Comparison of ENCODE assay signal across 18 cellular contexts in the genomic region with DNA sequence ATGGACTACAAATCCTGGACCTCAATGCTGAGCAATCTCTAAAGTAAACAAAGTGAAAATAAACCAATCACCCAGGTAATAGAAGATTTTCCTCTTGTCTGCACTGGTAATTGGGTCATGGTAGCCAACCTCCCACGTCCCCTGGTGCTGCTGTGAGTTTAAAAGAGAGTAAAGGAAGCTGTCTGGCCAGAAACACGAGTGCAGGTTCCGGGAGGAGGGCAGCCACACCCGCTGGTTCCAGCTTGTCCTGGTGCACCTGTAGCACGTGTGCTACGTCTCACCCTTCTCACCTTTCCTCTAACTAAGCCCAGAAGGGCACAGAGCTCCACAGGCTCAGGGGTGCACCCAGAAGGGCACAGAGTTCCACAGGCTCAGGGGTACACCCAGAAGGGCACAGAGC. TPM values are rescaled to one million over a fixed set of nuclear protein-coding genes. Genes with fewer than 3 reads are reported as not detected.
A peak's percentile ranks its signal among the peaks of the same experiment; 100 is the strongest.
DNase-seq lines count a peak whose midpoint lies in the region; ATAC-seq, FAIRE-seq and TF ChIP-seq lines count a peak whose summit lies in the region.
"Had no signal": no experiment of that assay in that cellular context is flagged by ENCODE, and none has a peak within 500 bp of the region (broad histone marks: within the 10 kb centered on the region; RNA-seq: fewer than 3 reads in every experiment).

No MANE protein-coding gene starts in this region.

- no peaks in the 10 kb centered on the region for H3K36me3 ChIP-seq in small intestine (ENCODE audit: control insufficient read depth in 2 of 2, insufficient read depth in 2 of 2, low read length in 2 of 2)
- H3K36me3 ChIP-seq: upper lobe of left lung had no signal

- POLR2A ChIA-PET in T-cell (lab: Charles Lee) = interaction anchor here in 1 of 2 donors (0.6 kb wide), 1 partner anchor 857 kb away, joined by 3 read pairs; the partner anchor contains the start of gene TULP3

- peak overlapping the region in 1 of 2 donors; percentile 7 for H3K27ac ChIP-seq in small intestine (ENCODE audit: low read depth in 1 of 2, low read length in 1 of 2)

- 16 to 40% (median 35%) methylated on average over 6 of the region's 6 CpGs for WGBS in small intestine, 3 donors

- ATAC-seq in T-cell (replicated peaks in 1 of 4) (no peak), HG02763 (IDR thresholded peaks at IDR 0.05; ENCODE audit: unreplicated experiment) (no peak)
- ATAC-seq in effector memory CD8-positive, alpha-beta T cell (replicated peaks) = peak; percentile 45
- ATAC-seq: stimulated activated naive B cell treated with anti-CD40 and anti-IgM and Interleukin-4, amounts not matched to agents 10 μg/mL and 1 μg/mL and 100 μg/mL, for 72 hours had no signal

- no peaks in the 10 kb centered on the region for H3K27me3 ChIP-seq in small intestine (ENCODE audit: control insufficient read depth in 2 of 2, insufficient read depth in 2 of 2, low read length in 2 of 2)
- H3K27me3 ChIP-seq: upper lobe of left lung had no signal

- H3K9me3 ChIP-seq in small intestine (ENCODE audit: control insufficient read depth, low read depth) = no peaks in the 10 kb centered on the region
- H3K9me3 ChIP-seq: upper lobe of left lung had no signal

- FAIRE-seq in small intestine (lab: Jason Lieb, UNC) = no peak
- FAIRE-seq: astrocyte, endothelial cell of umbilical vein, GM18507 had no signal

- intact Hi-C loops in activated T-helper 2 cell treated with anti-CD3 and anti-CD28 coated beads, Interferon-gamma antibody, Interleukin-2, Interleukin-4, amounts not matched to agents 10 μg/mL and 5 μg/mL and 100 μg/mL, durations not matched to agents 14 hours and 24 hours and 36 hours (cut with micrococcal nuclease) = no loop called here

- no peak for TF ChIP-seq CTCF in endothelial cell (IDR thresholded peaks at IDR 0.05; ENCODE audit: unreplicated experiment)

- peak overlapping the region; percentile 75 to 77 for H3K27ac Mint-ChIP-seq in T-cell
- H3K27ac Mint-ChIP-seq in effector memory CD8-positive, alpha-beta T cell = peak overlapping the region; percentile 71 to 90
- H3K27ac Mint-ChIP-seq in activated T-helper 2 cell treated with anti-CD3 and anti-CD28 coated beads, Interferon-gamma antibody, Interleukin-2, Interleukin-4, amounts not matched to agents 10 μg/mL and 5 μg/mL and 100 μg/mL, durations not matched to agents 14 hours and 24 hours and 36 hours = no peak overlapping the region
- H3K27ac Mint-ChIP-seq in endothelial cell (ENCODE audit: unreplicated experiment) = no peak overlapping the region
- H3K27ac Mint-ChIP-seq: stimulated activated naive B cell treated with anti-CD40 and anti-IgM and Interleukin-4, amounts not matched to agents 10 μg/mL and 1 μg/mL and 100 μg/mL, for 72 hours had no signal

- CTCF ChIA-PET in T-cell (lab: Charles Lee) = no interaction called here

- H3K4me1 ChIP-seq in small intestine (ENCODE audit: control insufficient read depth in 2 of 2, insufficient read depth in 1 of 2, low read depth in 1 of 2, low read length in 1 of 2) = no peaks in the 10 kb centered on the region

- H3K4me3 ChIP-seq in small intestine (ENCODE audit: low read depth in 1 of 2, low read length in 2 of 2) = no peak overlapping the region
- H3K4me3 ChIP-seq: upper lobe of left lung had no signal

- peak; percentile 34 for DNase-seq in activated T-cell treated with anti-CD3 and anti-CD28 coated beads, Interleukin-2, amount 50 U/mL, for 1 hour
- DNase-seq in activated T-cell treated with anti-CD3 and anti-CD28 coated beads for 4 hours = no peak
- DNase-seq in T-cell = peak in 7 of 34 experiments; percentile 7 to 34 (median 22)
- peak in 2 of 3 experiments; percentile 39 to 50 for DNase-seq in effector memory CD8-positive, alpha-beta T cell
- DNase-seq in small intestine = peak; percentile 43
- DNase-seq in activated T-helper 2 cell treated with anti-CD3 and anti-CD28 coated beads, Interferon-gamma antibody, Interleukin-2, Interleukin-4, amounts not matched to agents 10 μg/mL and 5 μg/mL and 100 μg/mL, durations not matched to agents 14 hours and 24 hours and 36 hours (ENCODE audit: low spot score) = no peak
- no peak for DNase-seq in endothelial cell (ENCODE audit: low spot score)
- DNase-seq: ACHN; foreskin melanocyte; GOT3; NCI-H1694; stimulated activated naive B cell treated with anti-CD40 and anti-IgM and Interleukin-4, amounts not matched to agents 10 μg/mL and 1 μg/mL and 100 μg/mL, for 72 hours had no signal

- H3K36me3 Mint-ChIP-seq in T-cell (peaks cover 48% of the 10 kb centered on the region), endothelial cell (ENCODE audit: low read depth, unreplicated experiment) (no peaks in the 10 kb centered on the region)
- H3K36me3 Mint-ChIP-seq in effector memory CD8-positive, alpha-beta T cell (ENCODE audit: insufficient read depth) = peaks cover 44% of the 10 kb centered on the region
- H3K36me3 Mint-ChIP-seq in activated T-helper 2 cell treated with anti-CD3 and anti-CD28 coated beads, Interferon-gamma antibody, Interleukin-2, Interleukin-4, amounts not matched to agents 10 μg/mL and 5 μg/mL and 100 μg/mL, durations not matched to agents 14 hours and 24 hours and 36 hours (ENCODE audit: low read depth) = peaks cover 64% of the 10 kb centered on the region

- H3K27me3 Mint-ChIP-seq in T-cell (no peaks in the 10 kb centered on the region), endothelial cell (ENCODE audit: unreplicated experiment) (peaks cover 6% of the 10 kb centered on the region)
- no peaks in the 10 kb centered on the region for H3K27me3 Mint-ChIP-seq in effector memory CD8-positive, alpha-beta T cell
- no peaks in the 10 kb centered on the region for H3K27me3 Mint-ChIP-seq in activated T-helper 2 cell treated with anti-CD3 and anti-CD28 coated beads, Interferon-gamma antibody, Interleukin-2, Interleukin-4, amounts not matched to agents 10 μg/mL and 5 μg/mL and 100 μg/mL, durations not matched to agents 14 hours and 24 hours and 36 hours (ENCODE audit: low read depth)
- H3K27me3 Mint-ChIP-seq: stimulated activated naive B cell treated with anti-CD40 and anti-IgM and Interleukin-4, amounts not matched to agents 10 μg/mL and 1 μg/mL and 100 μg/mL, for 72 hours had no signal

- H3K4me1 Mint-ChIP-seq in T-cell = peaks cover 52 to 85% (median 77%) of the 10 kb centered on the region in 3 donors
- peaks cover 64 to 72% of the 10 kb centered on the region in 2 donors for H3K4me1 Mint-ChIP-seq in effector memory CD8-positive, alpha-beta T cell (ENCODE audit: low read depth in 2 of 2)
- H3K4me1 Mint-ChIP-seq in activated T-helper 2 cell treated with anti-CD3 and anti-CD28 coated beads, Interferon-gamma antibody, Interleukin-2, Interleukin-4, amounts not matched to agents 10 μg/mL and 5 μg/mL and 100 μg/mL, durations not matched to agents 14 hours and 24 hours and 36 hours (ENCODE audit: low read depth) = peaks cover 52% of the 10 kb centered on the region
- peaks cover 11% of the 10 kb centered on the region for H3K4me1 Mint-ChIP-seq in endothelial cell (ENCODE audit: unreplicated experiment)

- no peaks in the 10 kb centered on the region for H3K9me3 Mint-ChIP-seq in T-cell
- no peaks in the 10 kb centered on the region for H3K9me3 Mint-ChIP-seq in effector memory CD8-positive, alpha-beta T cell
- peaks cover 5% of the 10 kb centered on the region for H3K9me3 Mint-ChIP-seq in activated T-helper 2 cell treated with anti-CD3 and anti-CD28 coated beads, Interferon-gamma antibody, Interleukin-2, Interleukin-4, amounts not matched to agents 10 μg/mL and 5 μg/mL and 100 μg/mL, durations not matched to agents 14 hours and 24 hours and 36 hours
- no peaks in the 10 kb centered on the region for H3K9me3 Mint-ChIP-seq in endothelial cell (ENCODE audit: unreplicated experiment)
- H3K9me3 Mint-ChIP-seq: stimulated activated naive B cell treated with anti-CD40 and anti-IgM and Interleukin-4, amounts not matched to agents 10 μg/mL and 1 μg/mL and 100 μg/mL, for 72 hours had no signal

- peak overlapping the region; percentile 11 to 31 (median 11) for H3K4me3 Mint-ChIP-seq in T-cell
- H3K4me3 Mint-ChIP-seq in effector memory CD8-positive, alpha-beta T cell = peak overlapping the region in 1 of 2 donors; percentile 53
- no peak overlapping the region for H3K4me3 Mint-ChIP-seq in activated T-helper 2 cell treated with anti-CD3 and anti-CD28 coated beads, Interferon-gamma antibody, Interleukin-2, Interleukin-4, amounts not matched to agents 10 μg/mL and 5 μg/mL and 100 μg/mL, durations not matched to agents 14 hours and 24 hours and 36 hours (ENCODE audit: low read depth)
- no peak overlapping the region for H3K4me3 Mint-ChIP-seq in endothelial cell (ENCODE audit: unreplicated experiment)
- H3K4me3 Mint-ChIP-seq: stimulated activated naive B cell treated with anti-CD40 and anti-IgM and Interleukin-4, amounts not matched to agents 10 μg/mL and 1 μg/mL and 100 μg/mL, for 72 hours had no signal

RNA-seq across cellular contexts. Expression of gene CRACR2A, which starts 5.4 kb away (rescaled TPM):
- 10 to 100 TPM; 38.3 to 47.0 (median 40.6) TPM for total RNA-seq in T-cell
- 1 to 10 TPM; 5.1 to 9.4 (median 8.3) TPM for polyA plus RNA-seq in small intestine
- total RNA-seq in activated T-helper 2 cell treated with anti-CD3 and anti-CD28 coated beads, Interferon-gamma antibody, Interleukin-2, Interleukin-4, amounts not matched to agents 10 μg/mL and 5 μg/mL and 100 μg/mL, durations not matched to agents 14 hours and 24 hours and 36 hours = 24.6 and 25.2 TPM in 2 replicates
- total RNA-seq in endothelial cell (ENCODE audit: unreplicated experiment) = 6.5 TPM
- total RNA-seq: M059J had no signal

Comparison
In these comparisons a context has a peak if more than half of its experiments do, and no peak if none do; other contexts are left out.
1. DNase-seq: peak in activated T-cell treated with anti-CD3 and anti-CD28 coated beads, Interleukin-2, amount 50 U/mL, for 1 hour (single experiment), effector memory CD8-positive, alpha-beta T cell (2 of 3) and small intestine (single experiment); none in activated T-cell treated with anti-CD3 and anti-CD28 coated beads for 4 hours (single experiment), activated T-helper 2 cell treated with anti-CD3 and anti-CD28 coated beads, Interferon-gamma antibody, Interleukin-2, Interleukin-4, amounts not matched to agents 10 μg/mL and 5 μg/mL and 100 μg/mL, durations not matched to agents 14 hours and 24 hours and 36 hours (single experiment) and endothelial cell (single experiment).
2. H3K27ac Mint-ChIP-seq: peak in T-cell (2 of 2) and effector memory CD8-positive, alpha-beta T cell (2 of 2); none in activated T-helper 2 cell treated with anti-CD3 and anti-CD28 coated beads, Interferon-gamma antibody, Interleukin-2, Interleukin-4, amounts not matched to agents 10 μg/mL and 5 μg/mL and 100 μg/mL, durations not matched to agents 14 hours and 24 hours and 36 hours (single experiment) and endothelial cell (single experiment).
3. H3K4me3 Mint-ChIP-seq: peak in T-cell (3 of 3); none in activated T-helper 2 cell treated with anti-CD3 and anti-CD28 coated beads, Interferon-gamma antibody, Interleukin-2, Interleukin-4, amounts not matched to agents 10 μg/mL and 5 μg/mL and 100 μg/mL, durations not matched to agents 14 hours and 24 hours and 36 hours (single experiment) and endothelial cell (single experiment).